ENCODE assay signal across 21 cellular contexts in genomic region chr11:76292583-76293188, GRCh38.
DNase-seq lines count a peak whose midpoint lies in the region; ATAC-seq, FAIRE-seq and TF ChIP-seq lines count a peak whose summit lies in the region.
"Had no signal": no experiment of that assay in that cellular context is flagged by ENCODE, and none has a peak within 500 bp of the region (broad histone marks: within the 10 kb centered on the region; RNA-seq: fewer than 3 reads in every experiment).

No MANE protein-coding gene starts in this region.

- no peak for ATAC-seq in A549
- no peak for ATAC-seq in CD4-positive, alpha-beta T cell (ENCODE audit: poor library complexity)
- no peak for ATAC-seq in central memory CD8-positive, alpha-beta T cell (replicated peaks; ENCODE audit: extremely low read depth, poor library complexity, severe bottlenecking)
- ATAC-seq: foreskin keratinocyte had no signal

- H2AFZ ChIP-seq in Karpas-422 (ENCODE audit: low read length): no peak overlapping the region
- H2AFZ ChIP-seq in neural progenitor cell (replicated peaks): no peak overlapping the region

- no peaks in the 10 kb centered on the region for H3K27me3 ChIP-seq in CD4-positive, alpha-beta T cell (ENCODE audit: control insufficient read depth, insufficient read depth, low read length)
- H3K27me3 ChIP-seq in Karpas-422 (ENCODE audit: low read length): no peaks in the 10 kb centered on the region
- no peaks in the 10 kb centered on the region for H3K27me3 ChIP-seq in colonic mucosa
- H3K27me3 ChIP-seq in neural progenitor cell: no peaks in the 10 kb centered on the region
- H3K27me3 ChIP-seq: foreskin keratinocyte, spleen, tibial artery had no signal

- CTCF ChIA-PET in A549 (lab: Yijun Ruan, JAX): interaction anchor here (0.9 to 1.9 kb wide), 6 partner anchors 26 to 389 kb away, joined by 3 to 9 read pairs (median 4); partner anchors contain the start of gene WNT11
- CTCF ChIA-PET in CD4-positive, alpha-beta T cell (lab: Charles Lee): no interaction called here

- TF ChIP-seq RAD21 in A549 (conservative IDR thresholded peaks at IDR 0.05 in 1 of 2, IDR thresholded peaks at IDR 0.05 in 1 of 2): no peak

- H3K4me1 ChIP-seq in A549: peaks cover 4% of the 10 kb centered on the region; the same call in 1 of the 3 replicates
- H3K4me1 ChIP-seq in Karpas-422 (ENCODE audit: low read length): peaks cover 7% of the 10 kb centered on the region
- H3K4me1 ChIP-seq in colonic mucosa: no peaks in the 10 kb centered on the region
- no peaks in the 10 kb centered on the region for H3K4me1 ChIP-seq in neural progenitor cell
- H3K4me1 ChIP-seq: foreskin keratinocyte, tibial artery had no signal

- H3K4me3 ChIP-seq in A549 (no peak overlapping the region), Karpas-422 (ENCODE audit: low read length) (no peak overlapping the region), colonic mucosa (no peak overlapping the region), neural progenitor cell (no peak overlapping the region)
- H3K4me3 ChIP-seq: coronary artery, tibial artery had no signal

- no peak overlapping the region for H3K4me3 Mint-ChIP-seq in CD4-positive, alpha-beta T cell
- peak overlapping the region; percentile 50 for H3K4me3 Mint-ChIP-seq in central memory CD8-positive, alpha-beta T cell
- H3K4me3 Mint-ChIP-seq in neural progenitor cell: no peak overlapping the region
- H3K4me3 Mint-ChIP-seq: activated CD4-positive, alpha-beta memory T cell treated with anti-CD3 and anti-CD28 coated beads for 36 hours had no signal

- TF ChIP-seq POLR2A in A549 (IDR thresholded peaks at IDR 0.05; ENCODE audit: low read length): no peak

- H3K79me2 ChIP-seq in Karpas-422 (ENCODE audit: low read length): no peaks in the 10 kb centered on the region
- no peaks in the 10 kb centered on the region for H3K79me2 ChIP-seq in neural progenitor cell (ENCODE audit: low read depth)

- H3K4me1 Mint-ChIP-seq in CD4-positive, alpha-beta T cell (ENCODE audit: low read depth): peaks cover 37% of the 10 kb centered on the region
- peaks cover 22% of the 10 kb centered on the region for H3K4me1 Mint-ChIP-seq in central memory CD8-positive, alpha-beta T cell
- peaks cover 7% of the 10 kb centered on the region for H3K4me1 Mint-ChIP-seq in neural progenitor cell

- H3K9ac ChIP-seq in Karpas-422 (ENCODE audit: low read length) (no peak overlapping the region), colonic mucosa (ENCODE audit: low read depth in 2 of 2, low read length in 2 of 2) (no peak overlapping the region), neural progenitor cell (no peak overlapping the region)

- H3K27ac Mint-ChIP-seq in CD4-positive, alpha-beta T cell: peak overlapping the region; percentile 14
- no peak overlapping the region for H3K27ac Mint-ChIP-seq in central memory CD8-positive, alpha-beta T cell (ENCODE audit: low read depth)
- no peak overlapping the region for H3K27ac Mint-ChIP-seq in neural progenitor cell
- H3K27ac Mint-ChIP-seq: activated CD4-positive, alpha-beta memory T cell treated with anti-CD3 and anti-CD28 coated beads for 36 hours had no signal

- H4K20me1 ChIP-seq in Karpas-422 (ENCODE audit: insufficient read depth, low read depth, low read length) (no peaks in the 10 kb centered on the region), neural progenitor cell (ENCODE audit: low read depth) (no peaks in the 10 kb centered on the region)

- no peak for DNase-seq in A549 (ENCODE audit: low read depth in 1 of 2, low spot score in 1 of 2)
- DNase-seq in CD4-positive, alpha-beta T cell: no peak
- no peak for DNase-seq in Karpas-422
- DNase-seq in central memory CD8-positive, alpha-beta T cell (ENCODE audit: low spot score in 2 of 2): no peak
- DNase-seq in colonic mucosa: no peak
- no peak for DNase-seq in SHP77 (lab: John Stamatoyannopoulos, UW)
- DNase-seq in neural progenitor cell (ENCODE audit: low spot score): no peak
- DNase-seq in NCI-H2107 (lab: John Stamatoyannopoulos, UW): no peak
- DNase-seq: activated naive CD4-positive, alpha-beta T cell; amniotic stem cell; DMS 273 treated with DMSO at 0.1 percent for 48 hours; foreskin keratinocyte; H7; NCI-H446; nucleus accumbens; OCI-M1; spleen; T1000; tibial artery had no signal

- H3K36me3 Mint-ChIP-seq in CD4-positive, alpha-beta T cell (ENCODE audit: low read depth): no peaks in the 10 kb centered on the region
- H3K36me3 Mint-ChIP-seq in central memory CD8-positive, alpha-beta T cell (ENCODE audit: insufficient read depth): no peaks in the 10 kb centered on the region
- no peaks in the 10 kb centered on the region for H3K36me3 Mint-ChIP-seq in neural progenitor cell
- H3K36me3 Mint-ChIP-seq: activated CD4-positive, alpha-beta memory T cell treated with anti-CD3 and anti-CD28 coated beads for 36 hours had no signal

- no peaks in the 10 kb centered on the region for H3F3A ChIP-seq in neural progenitor cell (ENCODE audit: low read depth)

- POLR2A ChIA-PET in A549 (lab: Yijun Ruan, JAX): no interaction called here
- POLR2A ChIA-PET in CD4-positive, alpha-beta T cell (lab: Charles Lee): no interaction called here

- H3K4me2 ChIP-seq in A549: no peak overlapping the region
- H3K4me2 ChIP-seq in Karpas-422 (ENCODE audit: low read depth, low read length, poor library complexity, severe bottlenecking): peak overlapping the region; percentile 27
- no peak overlapping the region for H3K4me2 ChIP-seq in neural progenitor cell

- no peaks in the 10 kb centered on the region for H3K9me3 Mint-ChIP-seq in CD4-positive, alpha-beta T cell
- no peaks in the 10 kb centered on the region for H3K9me3 Mint-ChIP-seq in central memory CD8-positive, alpha-beta T cell
- H3K9me3 Mint-ChIP-seq in neural progenitor cell: no peaks in the 10 kb centered on the region
- H3K9me3 Mint-ChIP-seq: activated CD4-positive, alpha-beta memory T cell treated with anti-CD3 and anti-CD28 coated beads for 36 hours had no signal

- H3K27me3 Mint-ChIP-seq in CD4-positive, alpha-beta T cell: no peaks in the 10 kb centered on the region
- no peaks in the 10 kb centered on the region for H3K27me3 Mint-ChIP-seq in central memory CD8-positive, alpha-beta T cell
- H3K27me3 Mint-ChIP-seq in neural progenitor cell (ENCODE audit: insufficient read depth, low read depth): peaks cover 8% of the 10 kb centered on the region
- H3K27me3 Mint-ChIP-seq: activated CD4-positive, alpha-beta memory T cell treated with anti-CD3 and anti-CD28 coated beads for 36 hours had no signal

- TF ChIP-seq EP300 in A549 (IDR thresholded peaks at IDR 0.05): no peak

- H3K27ac ChIP-seq in A549 (no peak overlapping the region), Karpas-422 (ENCODE audit: low read length) (no peak overlapping the region), colonic mucosa (no peak overlapping the region), neural progenitor cell (no peak overlapping the region)
- H3K27ac ChIP-seq in CD4-positive, alpha-beta T cell (ENCODE audit: low read depth, low read length): no peak overlapping the region
- H3K27ac ChIP-seq: coronary artery, foreskin keratinocyte, spleen, tibial artery had no signal

- no peak for FAIRE-seq in A549 (lab: Jason Lieb, UNC)

- intact Hi-C loops in CD4-positive, alpha-beta T cell (cut with DNase I, micrococcal nuclease): no loop called here
- intact Hi-C loops in colonic mucosa (cut with DNase I): no loop called here

- H3K36me3 ChIP-seq in Karpas-422 (ENCODE audit: insufficient read depth, low read length) (no peaks in the 10 kb centered on the region), colonic mucosa (no peaks in the 10 kb centered on the region), neural progenitor cell (no peaks in the 10 kb centered on the region)
- H3K36me3 ChIP-seq: spleen, tibial artery had no signal

- TF ChIP-seq CTCF in A549 (IDR thresholded peaks at IDR 0.05) (no peak), colonic mucosa (IDR thresholded peaks at IDR 0.05) (no peak), neural progenitor cell (IDR thresholded peaks at IDR 0.05) (no peak)
- no peak for TF ChIP-seq CTCF in CD4-positive, alpha-beta T cell (IDR thresholded peaks at IDR 0.05)

- WGBS in A549 (ENCODE audit: missing lambda C conversion rate): 74% methylated on average over 6 of the region's 6 CpGs

- H3K9me2 ChIP-seq in Karpas-422 (replicated peaks; ENCODE audit: insufficient read depth, low read length): no peaks in the 10 kb centered on the region

- H3K9me3 ChIP-seq in A549 (no peaks in the 10 kb centered on the region), Karpas-422 (ENCODE audit: low read length) (no peaks in the 10 kb centered on the region), colonic mucosa (no peaks in the 10 kb centered on the region), neural progenitor cell (ENCODE audit: low read depth) (no peaks in the 10 kb centered on the region)
- H3K9me3 ChIP-seq in CD4-positive, alpha-beta T cell (ENCODE audit: control insufficient read depth, low read length): no peaks in the 10 kb centered on the region
- H3K9me3 ChIP-seq: spleen, tibial artery had no signal

TF ChIP-seq in A549, 52 proteins besides CTCF, POLR2A, EP300 and RAD21:
- TF ChIP-seq HMGXB4 (CRISPR knock-in tag; IDR thresholded peaks at IDR 0.05; ENCODE audit: borderline replicate concordance) (no peak), ZSCAN20 (CRISPR knock-in tag; IDR thresholded peaks at IDR 0.05) (no peak), USF2 (IDR thresholded peaks at IDR 0.05) (peak; percentile 74), RCOR1 (IDR thresholded peaks at IDR 0.05; ENCODE audit: low read depth, low read length) (no peak), HES2 (IDR thresholded peaks at IDR 0.05) (no peak)
